Comparison of ENCODE assay signal across 14 cellular contexts in the genomic region with DNA sequence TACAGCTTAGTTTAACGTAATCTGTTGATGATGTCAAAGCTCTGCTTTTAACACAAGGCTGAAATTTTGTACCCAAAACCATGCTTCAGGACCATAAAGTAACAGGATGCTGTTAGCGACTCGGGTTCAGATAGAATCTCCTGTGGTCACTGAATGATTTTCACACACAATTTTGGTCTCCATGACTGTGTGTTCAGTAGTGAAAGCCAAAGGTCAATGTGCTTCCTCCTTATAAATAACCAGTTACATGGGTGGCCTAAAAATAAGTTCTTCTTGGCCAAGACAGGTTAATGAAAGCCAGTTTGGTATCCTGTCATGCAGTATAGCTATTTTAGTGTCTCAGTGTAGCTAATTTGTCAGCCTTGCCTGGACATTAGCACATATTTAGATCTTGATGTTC. TPM values are rescaled to one million over a fixed set of nuclear protein-coding genes. Genes with fewer than 3 reads are reported as not detected.
DNase-seq lines count a peak whose midpoint lies in the region; ATAC-seq and FAIRE-seq lines count a peak whose summit lies in the region.
"Had no signal": no experiment of that assay in that cellular context is flagged by ENCODE, and none has a peak within 500 bp of the region (broad histone marks: within the 10 kb centered on the region; RNA-seq: fewer than 3 reads in every experiment).

No MANE protein-coding gene starts in this region.

- DNase-seq in GM18507 (ENCODE audit: extremely low spot score, insufficient read length, low read depth) = no peak
- DNase-seq in T-helper 2 cell treated with Interferon-gamma antibody and Interleukin-4, amounts not matched to agents 5 μg/mL and 100 μg/mL, for 36 hours (ENCODE audit: low spot score) = peak; percentile 19
- no peak for DNase-seq in naive thymus-derived CD8-positive, alpha-beta T cell
- DNase-seq in NCI-H82 (lab: John Stamatoyannopoulos, UW) = no peak
- DNase-seq in HAP-1 (ENCODE audit: low spot score in 2 of 2) = no peak
- no peak for DNase-seq in islet precursor cell
- DNase-seq: KBM-7; NCI-H226; spleen; stimulated activated naive CD8-positive, alpha-beta T cell treated with anti-CD3 and anti-CD28 coated beads, Interleukin-15, Interleukin-2, amounts not matched to agents 100 U/mL and 50 U/mL, for 24 hours had no signal

- H3K9me3 ChIP-seq in HAP-1 = no peaks in the 10 kb centered on the region
- H3K9me3 ChIP-seq: spleen had no signal

- H3K9me3 Mint-ChIP-seq in T-helper 2 cell treated with Interferon-gamma antibody and Interleukin-4, amounts not matched to agents 5 μg/mL and 100 μg/mL, for 36 hours = no peaks in the 10 kb centered on the region
- no peaks in the 10 kb centered on the region for H3K9me3 Mint-ChIP-seq in naive thymus-derived CD8-positive, alpha-beta T cell
- H3K9me3 Mint-ChIP-seq: mesothelial cell of epicardium had no signal

- no peaks in the 10 kb centered on the region for H3K4me1 ChIP-seq in HAP-1
- H3K4me1 ChIP-seq: spleen had no signal

- POLR2A ChIA-PET in naive thymus-derived CD8-positive, alpha-beta T cell (lab: Charles Lee) = no interaction called here

- in situ Hi-C loops in HAP-1 (cut with MboI; ENCODE audit: low sequenced_read_pairs) = no loop called here

- no peak overlapping the region for H3K4me3 ChIP-seq in HAP-1
- H3K4me3 ChIP-seq: spleen had no signal

- no peaks in the 10 kb centered on the region for H3K36me3 ChIP-seq in HAP-1 (replicated peaks)
- H3K36me3 ChIP-seq: spleen had no signal

- H3K27me3 ChIP-seq in HAP-1 (ENCODE audit: low read depth) = no peaks in the 10 kb centered on the region; the same call in 1 of the 2 replicates

- H3K27ac Mint-ChIP-seq in T-helper 2 cell treated with Interferon-gamma antibody and Interleukin-4, amounts not matched to agents 5 μg/mL and 100 μg/mL, for 36 hours = no peak overlapping the region
- no peak overlapping the region for H3K27ac Mint-ChIP-seq in naive thymus-derived CD8-positive, alpha-beta T cell
- H3K27ac Mint-ChIP-seq: mesothelial cell of epicardium had no signal

- peaks cover 15% of the 10 kb centered on the region for H3K4me1 Mint-ChIP-seq in T-helper 2 cell treated with Interferon-gamma antibody and Interleukin-4, amounts not matched to agents 5 μg/mL and 100 μg/mL, for 36 hours (ENCODE audit: low read depth)
- H3K4me1 Mint-ChIP-seq in naive thymus-derived CD8-positive, alpha-beta T cell = peaks cover 0 to 1% (median 0%) of the 10 kb centered on the region in 4 donors
- H3K4me1 Mint-ChIP-seq: mesothelial cell of epicardium had no signal

- peak; percentile 98 for FAIRE-seq in GM18507 (lab: Jason Lieb, UNC)
- FAIRE-seq: colon had no signal

- H3K27me3 Mint-ChIP-seq in T-helper 2 cell treated with Interferon-gamma antibody and Interleukin-4, amounts not matched to agents 5 μg/mL and 100 μg/mL, for 36 hours (ENCODE audit: low read depth) = peaks cover 7% of the 10 kb centered on the region
- peaks cover 2 to 27% (median 11%) of the 10 kb centered on the region in 5 donors for H3K27me3 Mint-ChIP-seq in naive thymus-derived CD8-positive, alpha-beta T cell

- no peaks in the 10 kb centered on the region for H3K36me3 Mint-ChIP-seq in T-helper 2 cell treated with Interferon-gamma antibody and Interleukin-4, amounts not matched to agents 5 μg/mL and 100 μg/mL, for 36 hours (ENCODE audit: low read depth)
- no peaks in the 10 kb centered on the region for H3K36me3 Mint-ChIP-seq in naive thymus-derived CD8-positive, alpha-beta T cell
- H3K36me3 Mint-ChIP-seq: mesothelial cell of epicardium had no signal

- peak overlapping the region; percentile 16 for H3K4me3 Mint-ChIP-seq in T-helper 2 cell treated with Interferon-gamma antibody and Interleukin-4, amounts not matched to agents 5 μg/mL and 100 μg/mL, for 36 hours
- no peak overlapping the region for H3K4me3 Mint-ChIP-seq in naive thymus-derived CD8-positive, alpha-beta T cell
- H3K4me3 Mint-ChIP-seq: mesothelial cell of epicardium had no signal

- ATAC-seq in GM19467 (IDR thresholded peaks at IDR 0.05; ENCODE audit: unreplicated experiment) = peak; percentile 100
- ATAC-seq in HG02973 (IDR thresholded peaks at IDR 0.05; ENCODE audit: unreplicated experiment) = peak; percentile 99
- ATAC-seq in naive thymus-derived CD8-positive, alpha-beta T cell = no peak
- ATAC-seq: stimulated activated naive CD8-positive, alpha-beta T cell treated with anti-CD3 and anti-CD28 coated beads, Interleukin-15, Interleukin-2, amounts not matched to agents 100 U/mL and 50 U/mL, for 24 hours had no signal

RNA-seq across cellular contexts. Expression of gene PTP4A1, which starts 19.1 kb away (rescaled TPM):
- 10 to 100 TPM; 27.0 to 27.6 TPM for total RNA-seq in naive thymus-derived CD8-positive, alpha-beta T cell
- 10 to 100 TPM; 36.1 to 53.1 (median 36.9) TPM for polyA plus RNA-seq in naive thymus-derived CD8-positive, alpha-beta T cell

Comparison
In these comparisons a context has a peak if more than half of its experiments do, and no peak if none do; other contexts are left out.
1. ATAC-seq: peak in GM19467 (single experiment) and HG02973 (single experiment); none in naive thymus-derived CD8-positive, alpha-beta T cell (0 of 2).